In genomic region chr1:212928323-212929281, GRCh38 we compare ENCODE assay signal across 1 cellular context.
TF ChIP-seq lines count a peak whose summit lies in the region.

No MANE protein-coding gene starts in this region.

TF ChIP-seq in GM12878, 131 proteins besides CTCF, POLR2A, EP300 and RAD21:
- 0 out of 2 replicates have a peak, but pooled peaks have one; percentile 8 for TF ChIP-seq SPI1 (IDR thresholded peaks at IDR 0.05; ENCODE audit: borderline replicate concordance, insufficient read depth, low read depth, low read length)
- TF ChIP-seq CBX5 (IDR thresholded peaks at IDR 0.05; ENCODE audit: low read depth), result no peak
- no peak for TF ChIP-seq SMC3 (IDR thresholded peaks at IDR 0.05; ENCODE audit: borderline replicate concordance, low read length)
- no peak for TF ChIP-seq SUPT20H (IDR thresholded peaks at IDR 0.05; ENCODE audit: borderline replicate concordance, control insufficient read depth, low read depth, low read length)
- TF ChIP-seq YY1 (IDR thresholded peaks at IDR 0.05; ENCODE audit: low read depth, low read length), result peak; percentile 67; the same call in 1 of the 2 replicates
- peak; percentile 59 to 68 for TF ChIP-seq IKZF2 (IDR thresholded peaks at IDR 0.05)
- no peak for TF ChIP-seq CREM (IDR thresholded peaks at IDR 0.05; ENCODE audit: low read depth)
- TF ChIP-seq RELB (IDR thresholded peaks at IDR 0.05; ENCODE audit: low read depth), result peak; percentile 68; the same call in 1 of the 2 replicates
- TF ChIP-seq ZNF687 (IDR thresholded peaks at IDR 0.05), result peak; percentile 67
- no peak for TF ChIP-seq CEBPB (IDR thresholded peaks at IDR 0.05; ENCODE audit: borderline replicate concordance in 1 of 2, low read depth in 2 of 2, low read length in 2 of 2)
- TF ChIP-seq ASH2L (IDR thresholded peaks at IDR 0.05; ENCODE audit: borderline replicate concordance, low read depth), result no peak
- TF ChIP-seq DPF2 (IDR thresholded peaks at IDR 0.05), result 0 out of 2 replicates have a peak, but pooled peaks have one; percentile 38
- peak; percentile 87 for TF ChIP-seq RELA (IDR thresholded peaks at IDR 0.05; ENCODE audit: borderline replicate concordance, partially characterized antibody)
- TF ChIP-seq BCL3 (IDR thresholded peaks at IDR 0.05; ENCODE audit: borderline replicate concordance, insufficient read depth, low read depth, low read length, poor library complexity, severe bottlenecking), result peak; percentile 31
- 0 out of 2 replicates have a peak, but pooled peaks have one; percentile 12 for TF ChIP-seq GABPA (IDR thresholded peaks at IDR 0.05; ENCODE audit: low read depth)
- no peak for TF ChIP-seq TCF7 (IDR thresholded peaks at IDR 0.05; ENCODE audit: borderline replicate concordance)
- TF ChIP-seq EZH2 (IDR thresholded peaks at IDR 0.05; ENCODE audit: borderline replicate concordance, control insufficient read depth, low read depth, low read length), result no peak
- no peak for TF ChIP-seq MYB (IDR thresholded peaks at IDR 0.05; ENCODE audit: borderline replicate concordance, low read depth, low read length)
- TF ChIP-seq MTA3 (IDR thresholded peaks at IDR 0.05; ENCODE audit: borderline replicate concordance, low read length), result no peak
- TF ChIP-seq NFIC (IDR thresholded peaks at IDR 0.05; ENCODE audit: low read depth, low read length), result peak; percentile 62; the same call in 1 of the 2 replicates
- no peak for TF ChIP-seq MTA2 (IDR thresholded peaks at IDR 0.05; ENCODE audit: low read depth)
- TF ChIP-seq IKZF1 (conservative IDR thresholded peaks at IDR 0.05), result peak; percentile 73
- TF ChIP-seq RB1 (IDR thresholded peaks at IDR 0.05; ENCODE audit: borderline replicate concordance), result no peak
- TF ChIP-seq SIX5 (IDR thresholded peaks at IDR 0.05; ENCODE audit: low read depth, low read length, severe bottlenecking), result no peak
- TF ChIP-seq SUZ12 (IDR thresholded peaks at IDR 0.05; ENCODE audit: unreplicated experiment), result no peak
- no peak for TF ChIP-seq RAD51 (IDR thresholded peaks at IDR 0.05)
- TF ChIP-seq FOXM1 (IDR thresholded peaks at IDR 0.05; ENCODE audit: low read depth, low read length), result peak; percentile 66; the same call in 1 of the 2 replicates
- TF ChIP-seq EED (IDR thresholded peaks at IDR 0.05; ENCODE audit: low read depth), result peak; percentile 93
- TF ChIP-seq PAX5 (IDR thresholded peaks at IDR 0.05; ENCODE audit: borderline replicate concordance, low read depth, low read length), result 0 out of 2 replicates have a peak, but pooled peaks have one; percentile 8
- no peak for TF ChIP-seq BACH1 (IDR thresholded peaks at IDR 0.05; ENCODE audit: borderline replicate concordance)
- peak; percentile 34; the same call in 1 of the 2 replicates for TF ChIP-seq RUNX3 (IDR thresholded peaks at IDR 0.05; ENCODE audit: low read length)
- no peak for TF ChIP-seq GATAD2B (conservative IDR thresholded peaks at IDR 0.05; ENCODE audit: low read depth)
- 0 out of 2 replicates have a peak, but pooled peaks have one; percentile 70 for TF ChIP-seq TCF12 (IDR thresholded peaks at IDR 0.05; ENCODE audit: low read depth, low read length)
- TF ChIP-seq POU2F2 (IDR thresholded peaks at IDR 0.05; ENCODE audit: borderline replicate concordance, low read depth, low read length), result no peak
- TF ChIP-seq CREB1 (IDR thresholded peaks at IDR 0.05; ENCODE audit: low read depth), result 0 out of 2 replicates have a peak, but pooled peaks have one; percentile 26
- TF ChIP-seq PRDM15 (CRISPR knock-in tag; IDR thresholded peaks at IDR 0.05), result no peak
